25 cellular contexts compared by ENCODE assay signal in the genomic region with DNA sequence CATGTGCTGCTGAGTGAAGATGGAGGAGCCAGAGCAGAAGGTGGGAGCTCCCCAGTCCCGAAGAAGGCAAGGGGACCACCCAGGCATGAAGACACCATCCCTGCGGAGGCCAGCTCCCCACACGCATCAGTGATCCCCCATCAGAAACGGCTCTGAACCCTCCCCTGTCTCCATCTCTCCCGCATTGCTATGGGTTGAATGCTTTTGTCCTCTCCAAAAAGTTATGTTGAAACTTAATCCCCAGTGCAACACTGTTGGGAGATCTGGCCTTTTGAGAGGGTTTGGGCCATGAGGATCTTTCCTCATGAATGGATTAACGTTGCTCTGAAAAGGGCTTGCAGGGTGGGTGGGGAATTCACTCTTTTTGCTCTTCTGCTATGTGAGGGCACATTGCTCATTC.
"Had no signal": no experiment of that assay in that cellular context is flagged by ENCODE, and none has a peak within 500 bp of the region (broad histone marks: within the 10 kb centered on the region; RNA-seq: fewer than 3 reads in every experiment).

No MANE protein-coding gene starts in this region.

- H3K36me3 ChIP-seq: heart right ventricle, lower lobe of right lung, pancreas, prostate gland, right lobe of liver, stomach, suprapubic skin, thoracic aorta, tibial artery, upper lobe of right lung had no signal

- H3K27me3 ChIP-seq: hepatocyte, pancreas, right lobe of liver, upper lobe of right lung had no signal

- H3K4me1 ChIP-seq: lower lobe of right lung, pancreas, prostate gland, right lobe of liver, stomach, suprapubic skin, tibial artery, upper lobe of right lung had no signal

- H3K4me3 ChIP-seq: heart right ventricle, hepatocyte, lower lobe of right lung, pancreas, prostate gland, right lobe of liver, skin epidermis, stomach, suprapubic skin, thoracic aorta, tibial artery, upper lobe of right lung had no signal

- H3K27ac ChIP-seq: heart right ventricle, hepatocyte, lower lobe of right lung, pancreas, prostate gland, right lobe of liver, skin epidermis, stomach, suprapubic skin, thoracic aorta, tibial artery, upper lobe of right lung had no signal

- DNase-seq: kidney glomerular epithelial cell; mammary epithelial cell; mesenchymal stem cell; naive thymus-derived CD8-positive, alpha-beta T cell; retina; right lobe of liver; stimulated activated CD4-positive, alpha-beta T cell treated with anti-CD3 and anti-CD28 coated beads, Interleukin-12 subunit alpha, Interleukin-12 subunit beta, amount 100 ng/mL, for 4 hours; stimulated activated CD4-positive, alpha-beta T cell treated with anti-CD3 and anti-CD28 coated beads, Interleukin-15, amount 100 ng/mL, for 24 hours; stimulated activated CD4-positive, alpha-beta T cell treated with anti-CD3 and anti-CD28 coated beads, Interleukin-2, amount 100 ng/mL, for 24 hours; stimulated activated CD4-positive, alpha-beta T cell treated with anti-CD3 and anti-CD28 coated beads, Interleukin-4, amount 100 ng/mL, for 1 hour; stimulated activated naive B cell treated with anti-CD40 and anti-IgM and Interleukin-4, amounts not matched to agents 10 μg/mL and 1 μg/mL and 100 μg/mL, for 72 hours; stimulated activated naive CD8-positive, alpha-beta T cell treated with anti-CD3 and anti-CD28 coated beads, Interleukin-15, Interleukin-2, amounts not matched to agents 100 U/mL and 50 U/mL, for 24 hours; stomach; tibial artery; trophoblast cell had no signal

- H3K9me3 ChIP-seq: lower lobe of right lung, pancreas, prostate gland, right lobe of liver, suprapubic skin, thoracic aorta, upper lobe of right lung had no signal

- ATAC-seq: left colon; naive thymus-derived CD8-positive, alpha-beta T cell; stimulated activated naive B cell treated with anti-CD40 and anti-IgM and Interleukin-4, amounts not matched to agents 10 μg/mL and 1 μg/mL and 100 μg/mL, for 72 hours; stimulated activated naive CD8-positive, alpha-beta T cell treated with anti-CD3 and anti-CD28 coated beads, Interleukin-15, Interleukin-2, amounts not matched to agents 100 U/mL and 50 U/mL, for 24 hours had no signal
